8 cellular contexts compared by ENCODE assay signal in genomic region chr12:116882742-116883141, GRCh38.
A peak's percentile ranks its signal among the peaks of the same experiment; 100 is the strongest.
DNase-seq lines count a peak whose midpoint lies in the region; ATAC-seq and TF ChIP-seq lines count a peak whose summit lies in the region.

No MANE protein-coding gene starts in this region.

- DNase-seq in ACHN (peak; percentile 24), GM10266 (ENCODE audit: extremely low spot score) (no peak), SHP77 treated with DMSO at 0.1 percent for 48 hours (lab: John Stamatoyannopoulos, UW) (peak; percentile 40), cerebellar nuclear complex (lab: John Stamatoyannopoulos, UW) (no peak)

- in situ Hi-C loops in ACHN (cut with HindIII; ENCODE audit: low pct_ligation_motif_present, low pct_unique_long_range_greater_than_20kb, low sequenced_read_pairs), result no loop called here

- ATAC-seq in HG03159 (IDR thresholded peaks at IDR 0.05; ENCODE audit: unreplicated experiment) (no peak), HG02642 (IDR thresholded peaks at IDR 0.05; ENCODE audit: poor library complexity, unreplicated experiment) (no peak), GM21723 (IDR thresholded peaks at IDR 0.05; ENCODE audit: unreplicated experiment) (no peak)

- no peak overlapping the region for H3K9ac ChIP-seq in iPS-15b (ENCODE audit: low read depth, low read length)

- peak; percentile 18 for TF ChIP-seq CTCF in GM10266 (IDR thresholded peaks at IDR 0.05; ENCODE audit: control insufficient read depth, insufficient read depth, low read depth, missing control alignments)

- peak overlapping the region; percentile 82 for H3K4me3 ChIP-seq in iPS-15b (ENCODE audit: low read depth, low read length)

- H3K36me3 ChIP-seq in iPS-15b (ENCODE audit: control insufficient read depth, insufficient read depth, low read length), result no peaks in the 10 kb centered on the region

- peaks cover 6% of the 10 kb centered on the region for H3K4me1 ChIP-seq in iPS-15b (ENCODE audit: control insufficient read depth, insufficient read depth, low read length)

- peaks cover 53% of the 10 kb centered on the region for H3K27me3 ChIP-seq in iPS-15b (ENCODE audit: control insufficient read depth, insufficient read depth, low read length)

- no peaks in the 10 kb centered on the region for H3K9me3 ChIP-seq in iPS-15b (ENCODE audit: control insufficient read depth, insufficient read depth, low read length)

Comparison
In these comparisons a context has a peak if more than half of its experiments do, and no peak if none do; other contexts are left out.
1. DNase-seq: peak in ACHN (single experiment) and SHP77 treated with DMSO at 0.1 percent for 48 hours (single experiment); none in GM10266 (single experiment) and cerebellar nuclear complex (0 of 2).